In genomic region chr15:82952156-82953081, GRCh38 we compare ENCODE assay signal across 8 cellular contexts. TPM values are rescaled to one million over a fixed set of nuclear protein-coding genes. Genes with fewer than 3 reads are reported as not detected.
DNase-seq lines count a peak whose midpoint lies in the region; ATAC-seq and TF ChIP-seq lines count a peak whose summit lies in the region.

HOMER2 (minus strand) TSS chr15:82952720; CDS start chr15:82952535, 185 bp downstream.

- H3K4me3 ChIP-seq in heart left ventricle (peak within 1 kb of the TSS in 11 of 12 donors; percentile 50 to 81 (median 60)), parathyroid adenoma (ENCODE audit: low read depth, low read length) (peak within 1 kb of the TSS; percentile 34)

- H3K9me3 Mint-ChIP-seq in activated naive CD4-positive, alpha-beta T cell treated with anti-CD3 and anti-CD28 coated beads, Interleukin-2, amount 10 ng/mL, durations not matched to agents 7 days and 5 days, result no peaks in the 10 kb centered on the region

- H3K4me1 Mint-ChIP-seq in activated naive CD4-positive, alpha-beta T cell treated with anti-CD3 and anti-CD28 coated beads, Interleukin-2, amount 10 ng/mL, durations not matched to agents 7 days and 5 days, result peaks cover 3% of the 10 kb centered on the region

- peak within 1 kb of the TSS; percentile 63 for H3K4me2 ChIP-seq in parathyroid adenoma (ENCODE audit: low read length)

- no peaks in the 10 kb centered on the region for H3K36me3 Mint-ChIP-seq in activated naive CD4-positive, alpha-beta T cell treated with anti-CD3 and anti-CD28 coated beads, Interleukin-2, amount 10 ng/mL, durations not matched to agents 7 days and 5 days

- H3K36me3 ChIP-seq in heart left ventricle, result no peaks in the 10 kb centered on the region
- no peaks in the 10 kb centered on the region for H3K36me3 ChIP-seq in parathyroid adenoma (ENCODE audit: control insufficient read depth, insufficient read depth, low read length)

- no peak within 1 kb of the TSS for H3K27ac Mint-ChIP-seq in activated naive CD4-positive, alpha-beta T cell treated with anti-CD3 and anti-CD28 coated beads, Interleukin-2, amount 10 ng/mL, durations not matched to agents 7 days and 5 days

- H3K27ac ChIP-seq in heart left ventricle (peak within 1 kb of the TSS in 11 of 12 donors; percentile 37 to 87 (median 66)), parathyroid adenoma (peak within 1 kb of the TSS; percentile 53)

- peaks cover 3% of the 10 kb centered on the region for H3K79me2 ChIP-seq in parathyroid adenoma

- H3K27me3 Mint-ChIP-seq in activated naive CD4-positive, alpha-beta T cell treated with anti-CD3 and anti-CD28 coated beads, Interleukin-2, amount 10 ng/mL, durations not matched to agents 7 days and 5 days, result peaks cover 15% of the 10 kb centered on the region

- peak within 1 kb of the TSS; percentile 59 for H3K4me3 Mint-ChIP-seq in activated naive CD4-positive, alpha-beta T cell treated with anti-CD3 and anti-CD28 coated beads, Interleukin-2, amount 10 ng/mL, durations not matched to agents 7 days and 5 days

- TF ChIP-seq CTCF in heart left ventricle (IDR thresholded peaks at IDR 0.05) (peak in 1 of 12 donors; percentile 10), parathyroid adenoma (IDR thresholded peaks at IDR 0.05) (no peak)

- WGBS in heart left ventricle, 4 donors, result 1% methylated on average over 28 to 119 of the region's 119 CpGs

- peaks cover 0 to 14% (median 0%) of the 10 kb centered on the region in 9 donors for H3K27me3 ChIP-seq in heart left ventricle
- H3K27me3 ChIP-seq in parathyroid adenoma (ENCODE audit: control insufficient read depth, insufficient read depth, low read length), result no peaks in the 10 kb centered on the region

- ATAC-seq in heart left ventricle, result peak in 3 of 4 donors; percentile 71 to 80 (median 78)
- no peak for ATAC-seq in GM21717 (IDR thresholded peaks at IDR 0.05; ENCODE audit: unreplicated experiment)
- ATAC-seq in HG03457 (IDR thresholded peaks at IDR 0.05; ENCODE audit: unreplicated experiment), result no peak

- TF ChIP-seq POLR2A in heart left ventricle (IDR thresholded peaks at IDR 0.05), result no peak

- CTCF ChIA-PET in activated naive CD4-positive, alpha-beta T cell treated with anti-CD3 and anti-CD28 coated beads, Interleukin-2, amount 10 ng/mL, durations not matched to agents 7 days and 5 days (lab: Charles Lee), result no interaction called here

- peaks cover 0 to 18% (median 3%) of the 10 kb centered on the region in 12 donors for H3K4me1 ChIP-seq in heart left ventricle
- peaks cover 4% of the 10 kb centered on the region for H3K4me1 ChIP-seq in parathyroid adenoma

- intact Hi-C loops in heart left ventricle (cut with DNase I), result loop anchor here in 1 of 10 donors (5.0 kb wide), 1 partner anchor 40 kb away; no protein-coding TSS in a partner anchor

- H3K9me3 ChIP-seq in heart left ventricle (no peaks in the 10 kb centered on the region), parathyroid adenoma (ENCODE audit: control insufficient read depth, low read length) (no peaks in the 10 kb centered on the region)

- DNase-seq in NCI-H146 (lab: John Stamatoyannopoulos, UW) (peak; percentile 59), NCI-H146 treated with DMSO at 0.1 percent for 48 hours (lab: John Stamatoyannopoulos, UW; ENCODE audit: unreplicated experiment) (no peak), M059J (ENCODE audit: low read depth) (peak; percentile 11), heart left ventricle (peak in 4 of 5 donors; percentile 18 to 56 (median 34))
- DNase-seq in activated naive CD4-positive, alpha-beta T cell treated with anti-CD3 and anti-CD28 coated beads, Interleukin-2, amount 10 ng/mL, durations not matched to agents 7 days and 5 days, result peak; percentile 37

- no peak within 1 kb of the TSS for H3K9ac ChIP-seq in parathyroid adenoma

- H2AFZ ChIP-seq in parathyroid adenoma, result peak within 1 kb of the TSS; percentile 73

RNA-seq across cellular contexts. Expression of gene HOMER2, which starts in this region (rescaled TPM):
- total RNA-seq in M059J (2014; rRNA removed; shearing (Covaris generic)), result 5.5 and 7.6 TPM in 2 replicates
- 10 to 100 TPM; 30.4 to 60.5 (median 38.2) TPM for total RNA-seq in heart left ventricle
- polyA plus RNA-seq in heart left ventricle, result 10 to 100 TPM; 15.2 to 16.9 TPM

Comparison
In these comparisons a context has a peak if more than half of its experiments do, and no peak if none do; other contexts are left out.
1. ATAC-seq: peak in heart left ventricle (3 of 4); none in GM21717 (single experiment) and HG03457 (single experiment).